1 cellular context compared by ENCODE assay signal in genomic region chr10:113528876-113529275, GRCh38.
TF ChIP-seq lines count a peak whose summit lies in the region.

No MANE protein-coding gene starts in this region.

TF ChIP-seq in HepG2, 621 proteins besides CTCF, POLR2A, EP300 and RAD21 (continued from another document):
- TF ChIP-seq MXI1 (IDR thresholded peaks at IDR 0.05; ENCODE audit: borderline replicate concordance, low read depth, low read length), result no peak
- no peak for TF ChIP-seq ZNF652 (CRISPR knock-in tag; IDR thresholded peaks at IDR 0.05; ENCODE audit: borderline replicate concordance, low read depth)
- TF ChIP-seq ZNF10 (CRISPR knock-in tag; IDR thresholded peaks at IDR 0.05; ENCODE audit: borderline replicate concordance, low read depth), result no peak
- TF ChIP-seq SATB2 (CRISPR knock-in tag; IDR thresholded peaks at IDR 0.05), result no peak
- no peak for TF ChIP-seq SNAI1 (CRISPR knock-in tag; IDR thresholded peaks at IDR 0.05; ENCODE audit: borderline replicate concordance)
- TF ChIP-seq ZFP82 (CRISPR knock-in tag; IDR thresholded peaks at IDR 0.05; ENCODE audit: borderline replicate concordance), result no peak
- no peak for TF ChIP-seq GPN1 (CRISPR knock-in tag; IDR thresholded peaks at IDR 0.05; ENCODE audit: borderline replicate concordance)
